Comparison of ENCODE assay signal across 23 cellular contexts in the genomic region with DNA sequence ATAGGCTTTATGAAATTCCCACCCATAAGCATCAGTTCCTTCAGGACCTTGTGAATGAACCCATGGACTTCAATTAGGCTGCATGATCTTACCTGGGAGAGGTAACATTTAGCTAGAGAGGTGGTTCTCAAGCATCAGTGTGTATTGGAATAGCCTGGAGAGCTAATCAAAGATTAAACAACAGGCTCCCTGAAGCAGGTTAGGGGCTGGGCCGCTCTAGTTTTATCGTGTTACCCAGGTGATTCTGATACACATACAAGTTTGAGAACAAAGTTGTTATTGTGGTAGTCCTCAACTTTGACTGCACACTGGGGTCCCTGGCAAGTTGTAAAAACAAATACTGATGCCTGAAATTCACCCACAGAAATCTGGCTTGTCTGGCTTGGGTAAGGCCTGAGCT. TPM values are rescaled to one million over a fixed set of nuclear protein-coding genes. Genes with fewer than 3 reads are reported as not detected.
DNase-seq lines count a peak whose midpoint lies in the region; ATAC-seq, FAIRE-seq and TF ChIP-seq lines count a peak whose summit lies in the region.
"Had no signal": no experiment of that assay in that cellular context is flagged by ENCODE, and none has a peak within 500 bp of the region (broad histone marks: within the 10 kb centered on the region; RNA-seq: fewer than 3 reads in every experiment).

No MANE protein-coding gene starts in this region.

- ATAC-seq in body of pancreas (peak; percentile 72), GM19463 (IDR thresholded peaks at IDR 0.05; ENCODE audit: unreplicated experiment) (no peak)

- no peaks in the 10 kb centered on the region for H4K20me1 ChIP-seq in hepatocyte (ENCODE audit: insufficient read depth, poor library complexity, severe bottlenecking)
- H4K20me1 ChIP-seq: BLaER1 had no signal

- no peaks in the 10 kb centered on the region for H3K9me2 ChIP-seq in hepatocyte (replicated peaks; ENCODE audit: insufficient read depth)

- H3K27me3 ChIP-seq in body of pancreas: no peaks in the 10 kb centered on the region
- no peaks in the 10 kb centered on the region for H3K27me3 ChIP-seq in hepatocyte
- no peaks in the 10 kb centered on the region for H3K27me3 ChIP-seq in small intestine (ENCODE audit: control insufficient read depth in 2 of 2, insufficient read depth in 2 of 2, low read length in 2 of 2)
- H3K27me3 ChIP-seq: BLaER1 had no signal

- H3K79me2 ChIP-seq in hepatocyte: no peaks in the 10 kb centered on the region

- no peak overlapping the region for H3K4me3 Mint-ChIP-seq in Calu3 (ENCODE audit: low read depth, unreplicated experiment)
- H3K4me3 Mint-ChIP-seq: B cell; CD14-positive monocyte; CD4-positive, alpha-beta T cell; CD8-positive, alpha-beta memory T cell had no signal

- H3K9me3 Mint-ChIP-seq in Calu3 (ENCODE audit: low read depth, unreplicated experiment): no peaks in the 10 kb centered on the region
- H3K9me3 Mint-ChIP-seq: CD14-positive monocyte; CD4-positive, alpha-beta T cell; CD8-positive, alpha-beta memory T cell had no signal

- H3K36me3 ChIP-seq in body of pancreas (replicated peaks in 1 of 2; ENCODE audit: insufficient read depth in 1 of 2, low read depth in 2 of 2) (no peaks in the 10 kb centered on the region), hepatocyte (replicated peaks; ENCODE audit: insufficient read depth, low read depth) (no peaks in the 10 kb centered on the region), small intestine (ENCODE audit: control insufficient read depth in 2 of 2, insufficient read depth in 2 of 2, low read length in 2 of 2) (no peaks in the 10 kb centered on the region)
- H3K36me3 ChIP-seq: BLaER1 had no signal

- H3K4me1 Mint-ChIP-seq in Calu3 (ENCODE audit: low read depth, unreplicated experiment): no peaks in the 10 kb centered on the region

- TF ChIP-seq POLR2A in body of pancreas (IDR thresholded peaks at IDR 0.05): no peak

- H3K4me1 ChIP-seq in body of pancreas (peaks cover 8% of the 10 kb centered on the region), hepatocyte (ENCODE audit: insufficient read depth) (no peaks in the 10 kb centered on the region), small intestine (ENCODE audit: control insufficient read depth in 2 of 2, insufficient read depth in 1 of 2, low read depth in 1 of 2, low read length in 1 of 2) (no peaks in the 10 kb centered on the region)
- H3K4me1 ChIP-seq: BLaER1 had no signal

- H3K36me3 Mint-ChIP-seq in Calu3 (ENCODE audit: insufficient read depth, unreplicated experiment): no peaks in the 10 kb centered on the region
- H3K36me3 Mint-ChIP-seq: CD14-positive monocyte; CD8-positive, alpha-beta memory T cell had no signal

- DNase-seq in NCI-H748 (lab: John Stamatoyannopoulos, UW; ENCODE audit: unreplicated experiment) (peak; percentile 4), NCI-H748 treated with DMSO at 0.1 percent for 48 hours (lab: John Stamatoyannopoulos, UW) (no peak), Calu3 (peak; percentile 5), body of pancreas (peak; percentile 15 to 42 (median 27)), renal cortical epithelial cell (ENCODE audit: low read depth) (peak; percentile 12), hepatocyte (ENCODE audit: low spot score) (no peak), small intestine (no peak)
- DNase-seq: CD4-positive, alpha-beta T cell; CD8-positive, alpha-beta memory T cell; DMS53; DMS79 treated with DMSO at 0.1 percent for 48 hours; GF-D8; GM23248; H7; HCEC 1CT had no signal

- peak overlapping the region in 3 of 4 donors; percentile 18 to 37 (median 33) for H3K27ac ChIP-seq in body of pancreas
- H3K27ac ChIP-seq in hepatocyte: no peak overlapping the region
- no peak overlapping the region for H3K27ac ChIP-seq in small intestine (ENCODE audit: low read depth in 1 of 2, low read length in 1 of 2)
- H3K27ac ChIP-seq: 22Rv1, BLaER1, GM23248 had no signal

- H2AFZ ChIP-seq in hepatocyte: no peak overlapping the region
- H2AFZ ChIP-seq: GM23248 had no signal

- H3K9me3 ChIP-seq in body of pancreas: no peaks in the 10 kb centered on the region
- H3K9me3 ChIP-seq in hepatocyte (ENCODE audit: low read depth): no peaks in the 10 kb centered on the region
- H3K9me3 ChIP-seq in small intestine (ENCODE audit: control insufficient read depth, low read depth): no peaks in the 10 kb centered on the region
- H3K9me3 ChIP-seq: BLaER1 had no signal

- TF ChIP-seq CTCF in Calu3 (IDR thresholded peaks at IDR 0.05; ENCODE audit: unreplicated experiment) (no peak), body of pancreas (IDR thresholded peaks at IDR 0.05) (no peak), hepatocyte (IDR thresholded peaks at IDR 0.05; ENCODE audit: poor library complexity) (no peak)

- 16 to 27% methylated on average over 2 of the region's 2 CpGs for WGBS in body of pancreas, 2 donors
- 68% methylated on average over 2 of the region's 2 CpGs for WGBS in hepatocyte (ENCODE audit: low lambda C conversion rate, missing lambda C conversion rate)
- WGBS in small intestine, 3 donors: 27 to 60% (median 46%) methylated on average over 2 of the region's 2 CpGs

- no peak for FAIRE-seq in small intestine (lab: Jason Lieb, UNC)
- FAIRE-seq: A204.1, GM12892, H1 had no signal

- intact Hi-C loops in Calu3 (cut with micrococcal nuclease; ENCODE audit: unreplicated experiment) (loop anchor here (10.0 kb wide), 2 partner anchors 254 to 424 kb away; a partner anchor contains a TSS), body of pancreas (cut with DNase I) (no loop called here)

- no peak overlapping the region for H3K4me3 ChIP-seq in body of pancreas
- H3K4me3 ChIP-seq in hepatocyte: no peak overlapping the region
- no peak overlapping the region for H3K4me3 ChIP-seq in small intestine (ENCODE audit: low read depth in 1 of 2, low read length in 2 of 2)
- H3K4me3 ChIP-seq: BLaER1, GM23248 had no signal

- BruUV-seq in Calu3 (replicated peaks; lab: Mats Ljungman, UMichigan): no TSS peak

- no peak overlapping the region for H3K4me2 ChIP-seq in hepatocyte
- H3K4me2 ChIP-seq: BLaER1 had no signal

- CTCF ChIA-PET in Calu3 (lab: Charles Lee): interaction anchor here (0.6 kb wide), 1 partner anchor 12 kb away, joined by 3 read pairs; no protein-coding TSS in a partner anchor

- no peaks in the 10 kb centered on the region for H3K27me3 Mint-ChIP-seq in Calu3 (ENCODE audit: unreplicated experiment)
- H3K27me3 Mint-ChIP-seq: CD4-positive, alpha-beta T cell had no signal

- no peak overlapping the region for H3K27ac Mint-ChIP-seq in Calu3 (ENCODE audit: unreplicated experiment)
- H3K27ac Mint-ChIP-seq: B cell; CD14-positive monocyte; CD4-positive, alpha-beta T cell; CD8-positive, alpha-beta memory T cell had no signal

RNA-seq across cellular contexts. Expression of a gene that starts 31.2 kb away (rescaled TPM):
- total RNA-seq in Calu3 (2022) (0.35 and 0.64 TPM in 2 replicates), body of pancreas (not detected), renal cortical epithelial cell (0.05 TPM in 1 of 2 replicates, not detected in the other), hepatocyte (1.5 and 1.6 TPM in 2 replicates)
- polyA plus RNA-seq in hepatocyte (1.5 and 2.4 TPM in 2 replicates), small intestine (under 1 TPM in 2 of 3 donors, not detected in 1; 0.27 to 0.48 TPM)
- total RNA-seq: B cell, H1 had no signal
- polyA plus RNA-seq: CD14-positive monocyte; CD8-positive, alpha-beta memory T cell had no signal

Comparison
In these comparisons a context has a peak if more than half of its experiments do, and no peak if none do; other contexts are left out.
1. DNase-seq: peak in NCI-H748 (single experiment), Calu3 (single experiment), body of pancreas (4 of 4) and renal cortical epithelial cell (single experiment); none in NCI-H748 treated with DMSO at 0.1 percent for 48 hours (single experiment), hepatocyte (single experiment) and small intestine (single experiment).
2. H3K27ac ChIP-seq: peak in body of pancreas (3 of 4); none in hepatocyte (single experiment) and small intestine (0 of 2).